7 cellular contexts compared by ENCODE assay signal in genomic region chr6:52200088-52200487, GRCh38. TPM values are rescaled to one million over a fixed set of nuclear protein-coding genes. Genes with fewer than 3 reads are reported as not detected.
"Had no signal": no experiment of that assay in that cellular context is flagged by ENCODE, and none has a peak within 500 bp of the region (broad histone marks: within the 10 kb centered on the region; RNA-seq: fewer than 3 reads in every experiment).

No MANE protein-coding gene starts in this region.

RNA-seq across cellular contexts. Expression of gene IL17A, which starts 13.9 kb away (rescaled TPM):
- total RNA-seq: activated B cell treated with CpG ODN at 0.5 μM for 24 hours; activated T-helper 1 cell treated with anti-CD3 and anti-CD28 coated beads, Interleukin-12 subunit alpha, Interleukin-12 subunit beta, Interleukin-2, Interleukin-4 antibody, amounts not matched to agents 30 ng/mL and 10 ng/mL and 1 ng/mL, durations not matched to agents 14 hours and 24 hours and 36 hours; bronchial epithelial cell; NCI-H460; OCI-LY7; SJCRH30; T-cell had no signal

RNA-seq across cellular contexts. Expression of gene IL17F, which starts 44.2 kb away (rescaled TPM):
- total RNA-seq: activated B cell treated with CpG ODN at 0.5 μM for 24 hours; activated T-helper 1 cell treated with anti-CD3 and anti-CD28 coated beads, Interleukin-12 subunit alpha, Interleukin-12 subunit beta, Interleukin-2, Interleukin-4 antibody, amounts not matched to agents 30 ng/mL and 10 ng/mL and 1 ng/mL, durations not matched to agents 14 hours and 24 hours and 36 hours; bronchial epithelial cell; NCI-H460; OCI-LY7; SJCRH30; T-cell had no signal
